1 cellular context compared by ENCODE assay signal in genomic region chr19:49866933-49867782, GRCh38.
A peak's percentile ranks its signal among the peaks of the same experiment; 100 is the strongest.
TF ChIP-seq lines count a peak whose summit lies in the region.

Gene PNKP, minus strand, starts transcription at chr19:49867576. Its CDS starts 372 bp downstream, at chr19:49867204.

TF ChIP-seq in K562, 482 proteins besides CTCF, POLR2A, EP300 and RAD21 (continued from another document and continues in another):
- TF ChIP-seq E4F1 (CRISPR knock-in tag; IDR thresholded peaks at IDR 0.05; ENCODE audit: borderline replicate concordance) (no peak), ZNF311 (CRISPR knock-in tag; IDR thresholded peaks at IDR 0.05) (no peak), BACH1 (tag; IDR thresholded peaks at IDR 0.05) (no peak), MXI1 (IDR thresholded peaks at IDR 0.05; ENCODE audit: low read depth, low read length) (peak; percentile 62), FOXJ3 (CRISPR knock-in tag; IDR thresholded peaks at IDR 0.05) (no peak), ZNF3 (CRISPR knock-in tag; IDR thresholded peaks at IDR 0.05) (no peak), MCM3 (IDR thresholded peaks at IDR 0.05) (no peak), SRSF3 (IDR thresholded peaks at IDR 0.05; ENCODE audit: insufficient read depth, low read length) (no peak), ZNF280A (IDR thresholded peaks at IDR 0.05; ENCODE audit: low read depth, partially characterized antibody) (no peak), ERF (CRISPR knock-in tag; IDR thresholded peaks at IDR 0.05) (no peak), HINFP (tag; conservative IDR thresholded peaks at IDR 0.05; ENCODE audit: low read depth) (no peak), ZBTB7A (IDR thresholded peaks at IDR 0.05; ENCODE audit: borderline replicate concordance, control insufficient read depth, low read depth, low read length) (peak; percentile 92), TOE1 (IDR thresholded peaks at IDR 0.05; ENCODE audit: borderline replicate concordance) (peak; percentile 72; the same call in 1 of the 2 replicates), TOE1 (CRISPR knock-in tag; IDR thresholded peaks at IDR 0.05; ENCODE audit: borderline replicate concordance, low read depth) (no peak; the same call in 1 of the 2 replicates), SNAPC5 (CRISPR knock-in tag; IDR thresholded peaks at IDR 0.05) (no peak), XRCC5 (IDR thresholded peaks at IDR 0.05; ENCODE audit: low read depth, low read length) (no peak), COPS2 (conservative IDR thresholded peaks at IDR 0.05) (no peak), PTBP1 (IDR thresholded peaks at IDR 0.05; ENCODE audit: low read depth, low read length) (0 out of 2 replicates have a peak, but pooled peaks have one; percentile 48), ZNF449 (CRISPR knock-in tag; IDR thresholded peaks at IDR 0.05) (no peak), MCM5 (IDR thresholded peaks at IDR 0.05; ENCODE audit: low read depth) (no peak), ELF1 (tag; IDR thresholded peaks at IDR 0.05) (peak; percentile 82), ZSCAN29 (IDR thresholded peaks at IDR 0.05) (no peak), ZKSCAN8 (CRISPR knock-in tag; IDR thresholded peaks at IDR 0.05) (no peak), RFX5 (IDR thresholded peaks at IDR 0.05; ENCODE audit: low read depth, low read length) (no peak), HDGF (IDR thresholded peaks at IDR 0.05) (no peak), NFE2 (IDR thresholded peaks at IDR 0.05; ENCODE audit: low read depth) (no peak), CHD4 (IDR thresholded peaks at IDR 0.05; ENCODE audit: insufficient read depth, insufficient replicate concordance, low read depth, low read length, poor library complexity, severe bottlenecking) (no peak), CHD1 (IDR thresholded peaks at IDR 0.05; ENCODE audit: low read length) (no peak), GMEB1 (CRISPR knock-in tag; IDR thresholded peaks at IDR 0.05) (no peak), FOXM1 (IDR thresholded peaks at IDR 0.05; ENCODE audit: low read depth) (no peak), FOXM1 (CRISPR knock-in tag; IDR thresholded peaks at IDR 0.05; ENCODE audit: low read depth) (no peak), ARID3B (CRISPR knock-in tag; IDR thresholded peaks at IDR 0.05; ENCODE audit: borderline replicate concordance) (no peak), ETV1 (tag; conservative IDR thresholded peaks at IDR 0.05; ENCODE audit: low read depth) (peak; percentile 81), TCF7 (IDR thresholded peaks at IDR 0.05; ENCODE audit: borderline replicate concordance) (peak; percentile 14; the same call in 1 of the 2 replicates), BRF2 (IDR thresholded peaks at IDR 0.05; ENCODE audit: borderline replicate concordance, insufficient read depth, insufficient read length) (no peak), CXXC5 (CRISPR knock-in tag; IDR thresholded peaks at IDR 0.05) (peak; percentile 70), MYC (IDR thresholded peaks at IDR 0.05; ENCODE audit: low read depth, low read length) (peak; percentile 86), MYC (CRISPR knock-in tag; IDR thresholded peaks at IDR 0.05; ENCODE audit: borderline replicate concordance, low read depth) (peak; percentile 74; the same call in 1 of the 2 replicates), PREB (CRISPR knock-in tag; IDR thresholded peaks at IDR 0.05) (no peak), ATF7 (IDR thresholded peaks at IDR 0.05) (peak; percentile 88), RNF2 (IDR thresholded peaks at IDR 0.05) (peak; percentile 78), ELF4 (CRISPR knock-in tag; IDR thresholded peaks at IDR 0.05) (peak; percentile 39; the same call in 1 of the 2 replicates), ZNF263 (CRISPR knock-in tag; IDR thresholded peaks at IDR 0.05; ENCODE audit: borderline replicate concordance) (0 out of 2 replicates have a peak, but pooled peaks have one; percentile 32), GATAD2A (IDR thresholded peaks at IDR 0.05) (no peak), ZC3H8 (IDR thresholded peaks at IDR 0.05) (no peak), ETV6 (IDR thresholded peaks at IDR 0.05; ENCODE audit: borderline replicate concordance in 1 of 2, low read depth in 2 of 2, low read length in 1 of 2) (peak in 1 of 2 experiments; percentile 22; a peak in 1 of 4 replicates), ETV6 (CRISPR knock-in tag; IDR thresholded peaks at IDR 0.05; ENCODE audit: borderline replicate concordance) (no peak), MNT (conservative IDR thresholded peaks at IDR 0.05) (peak; percentile 95 to 98), ZNF76 (CRISPR knock-in tag; IDR thresholded peaks at IDR 0.05; ENCODE audit: borderline replicate concordance) (no peak), ZFP1 (CRISPR knock-in tag; IDR thresholded peaks at IDR 0.05) (no peak), HLTF (IDR thresholded peaks at IDR 0.05) (no peak), BCOR (IDR thresholded peaks at IDR 0.05) (no peak; the same call in 1 of the 2 replicates), U2AF1 (optimal IDR thresholded peaks at IDR 0.05; ENCODE audit: low read depth, low read length) (peak; percentile 31), GTF2F1 (IDR thresholded peaks at IDR 0.05; ENCODE audit: low read depth, low read length) (0 out of 2 replicates have a peak, but pooled peaks have one; percentile 24), ZNF780A (CRISPR knock-in tag; IDR thresholded peaks at IDR 0.05) (no peak), ZNF174 (CRISPR knock-in tag; IDR thresholded peaks at IDR 0.05) (no peak), POLR2AphosphoS2 (IDR thresholded peaks at IDR 0.05; ENCODE audit: low read length) (peak; percentile 82; the same call in 1 of the 2 replicates), SRSF1 (IDR thresholded peaks at IDR 0.05; ENCODE audit: low read depth, low read length) (no peak)
